In the genomic region with DNA sequence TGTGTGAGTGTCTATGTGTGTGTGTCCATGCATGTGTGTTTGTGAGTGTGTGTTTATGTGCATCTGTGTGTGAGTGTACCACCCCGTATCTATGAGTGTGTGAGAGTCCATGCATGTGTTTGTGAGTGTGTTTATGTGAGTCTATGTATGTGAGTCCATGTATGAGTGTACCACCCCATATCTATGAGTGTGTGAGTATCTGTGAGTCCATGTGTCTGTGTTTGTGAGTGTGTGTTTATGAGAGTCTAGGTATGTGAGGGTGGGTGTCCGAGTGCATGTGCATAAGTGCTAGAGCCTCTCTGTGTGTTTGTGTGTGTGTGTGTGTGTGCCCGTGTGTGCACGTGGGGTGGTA, we compare ENCODE assay signal across 2 cellular contexts.
TF ChIP-seq lines count a peak whose summit lies in the region.

No MANE protein-coding gene starts in this region.

TF ChIP-seq in A549, 52 proteins besides CTCF, POLR2A, EP300 and RAD21 (continued from another document):
- no peak for TF ChIP-seq CBX8 (IDR thresholded peaks at IDR 0.05)
- no peak for TF ChIP-seq ESRRA (IDR thresholded peaks at IDR 0.05; ENCODE audit: borderline replicate concordance, low read length)
- TF ChIP-seq RFX5 (IDR thresholded peaks at IDR 0.05), result no peak
- no peak for TF ChIP-seq MYC (IDR thresholded peaks at IDR 0.05; ENCODE audit: borderline replicate concordance, low read length)

TF ChIP-seq in SK-N-SH, 30 proteins besides CTCF, POLR2A, EP300 and RAD21 (continued from another document):
- TF ChIP-seq, protein P1, sequence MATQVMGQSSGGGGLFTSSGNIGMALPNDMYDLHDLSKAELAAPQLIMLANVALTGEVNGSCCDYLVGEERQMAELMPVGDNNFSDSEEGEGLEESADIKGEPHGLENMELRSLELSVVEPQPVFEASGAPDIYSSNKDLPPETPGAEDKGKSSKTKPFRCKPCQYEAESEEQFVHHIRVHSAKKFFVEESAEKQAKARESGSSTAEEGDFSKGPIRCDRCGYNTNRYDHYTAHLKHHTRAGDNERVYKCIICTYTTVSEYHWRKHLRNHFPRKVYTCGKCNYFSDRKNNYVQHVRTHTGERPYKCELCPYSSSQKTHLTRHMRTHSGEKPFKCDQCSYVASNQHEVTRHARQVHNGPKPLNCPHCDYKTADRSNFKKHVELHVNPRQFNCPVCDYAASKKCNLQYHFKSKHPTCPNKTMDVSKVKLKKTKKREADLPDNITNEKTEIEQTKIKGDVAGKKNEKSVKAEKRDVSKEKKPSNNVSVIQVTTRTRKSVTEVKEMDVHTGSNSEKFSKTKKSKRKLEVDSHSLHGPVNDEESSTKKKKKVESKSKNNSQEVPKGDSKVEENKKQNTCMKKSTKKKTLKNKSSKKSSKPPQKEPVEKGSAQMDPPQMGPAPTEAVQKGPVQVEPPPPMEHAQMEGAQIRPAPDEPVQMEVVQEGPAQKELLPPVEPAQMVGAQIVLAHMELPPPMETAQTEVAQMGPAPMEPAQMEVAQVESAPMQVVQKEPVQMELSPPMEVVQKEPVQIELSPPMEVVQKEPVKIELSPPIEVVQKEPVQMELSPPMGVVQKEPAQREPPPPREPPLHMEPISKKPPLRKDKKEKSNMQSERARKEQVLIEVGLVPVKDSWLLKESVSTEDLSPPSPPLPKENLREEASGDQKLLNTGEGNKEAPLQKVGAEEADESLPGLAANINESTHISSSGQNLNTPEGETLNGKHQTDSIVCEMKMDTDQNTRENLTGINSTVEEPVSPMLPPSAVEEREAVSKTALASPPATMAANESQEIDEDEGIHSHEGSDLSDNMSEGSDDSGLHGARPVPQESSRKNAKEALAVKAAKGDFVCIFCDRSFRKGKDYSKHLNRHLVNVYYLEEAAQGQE (IDR thresholded peaks at IDR 0.05; ENCODE audit: low read depth, low read length), result no peak
